ENCODE assay signal across 1 cellular context in genomic region chr10:95451150-95451549, GRCh38.
TF ChIP-seq lines count a peak whose summit lies in the region.

No MANE protein-coding gene starts in this region.

TF ChIP-seq in HepG2, 621 proteins besides CTCF, POLR2A, EP300 and RAD21 (continued from another document):
- TF ChIP-seq ZBTB42 (CRISPR knock-in tag; IDR thresholded peaks at IDR 0.05) (no peak), FOXJ3 (CRISPR knock-in tag; IDR thresholded peaks at IDR 0.05; ENCODE audit: borderline replicate concordance) (no peak), SOX6 (IDR thresholded peaks at IDR 0.05) (no peak), SOX6 (CRISPR knock-in tag; IDR thresholded peaks at IDR 0.05) (no peak), ZBTB3 (CRISPR knock-in tag; IDR thresholded peaks at IDR 0.05; ENCODE audit: borderline replicate concordance, low read depth) (no peak), KLF15 (CRISPR knock-in tag; IDR thresholded peaks at IDR 0.05; ENCODE audit: borderline replicate concordance) (no peak), SMYD3 (CRISPR knock-in tag; IDR thresholded peaks at IDR 0.05) (no peak), ZNF124 (CRISPR knock-in tag; IDR thresholded peaks at IDR 0.05) (no peak), ZNF841 (CRISPR knock-in tag; IDR thresholded peaks at IDR 0.05; ENCODE audit: borderline replicate concordance) (no peak), GABPB1 (CRISPR knock-in tag; IDR thresholded peaks at IDR 0.05) (no peak)
